8 cellular contexts compared by ENCODE assay signal in genomic region chr11:102317099-102317767, GRCh38. TPM values are rescaled to one million over a fixed set of nuclear protein-coding genes. Genes with fewer than 3 reads are reported as not detected.
A peak's percentile ranks its signal among the peaks of the same experiment; 100 is the strongest.
DNase-seq lines count a peak whose midpoint lies in the region; ATAC-seq and TF ChIP-seq lines count a peak whose summit lies in the region.

BIRC3 (plus strand) TSS chr11:102317484; CDS start chr11:102324510, 7,026 bp downstream.

- peak; percentile 83 for ATAC-seq in CD4-positive, alpha-beta T cell (ENCODE audit: poor library complexity)
- peak; percentile 75 for ATAC-seq in GM19438 (IDR thresholded peaks at IDR 0.05; ENCODE audit: low read depth, unreplicated experiment)
- ATAC-seq in HG03575 (IDR thresholded peaks at IDR 0.05; ENCODE audit: extremely low read depth, insufficient number of reproducible peaks, low FRiP score, unreplicated experiment) = peak; percentile 83

- POLR2A ChIA-PET in CD4-positive, alpha-beta T cell (lab: Charles Lee) = interaction anchor here (0.6 to 9.0 kb wide), 6 partner anchors 10 to 135 kb away, joined by 3 to 156 read pairs (median 20); no protein-coding TSS in a partner anchor

- no peaks in the 10 kb centered on the region for H3K9me3 ChIP-seq in CD4-positive, alpha-beta T cell (ENCODE audit: control insufficient read depth, low read length)
- no peaks in the 10 kb centered on the region for H3K9me3 ChIP-seq in endodermal cell (ENCODE audit: control insufficient read depth, low read length)

- H3K4me1 ChIP-seq in endodermal cell (ENCODE audit: control insufficient read depth, insufficient read depth, low read length) = no peaks in the 10 kb centered on the region

- peak within 1 kb of the TSS; percentile 95 for H3K27ac ChIP-seq in CD4-positive, alpha-beta T cell (ENCODE audit: low read depth, low read length)
- no peak within 1 kb of the TSS for H3K27ac ChIP-seq in endodermal cell (ENCODE audit: low read depth, low read length)

- intact Hi-C loops in CD4-positive, alpha-beta T cell (cut with DNase I, micrococcal nuclease) = loop anchor here in 1 of 2 experiments (1.0 kb wide), 4 partner anchors 11 to 49 kb away; no protein-coding TSS in a partner anchor

- no peaks in the 10 kb centered on the region for H3K27me3 Mint-ChIP-seq in CD4-positive, alpha-beta T cell
- peaks cover 27% of the 10 kb centered on the region for H3K27me3 Mint-ChIP-seq in endodermal cell (ENCODE audit: insufficient read depth)

- H3K4me3 ChIP-seq in endodermal cell (ENCODE audit: low read length) = peak within 1 kb of the TSS; percentile 74

- H3K27me3 ChIP-seq in CD4-positive, alpha-beta T cell (ENCODE audit: control insufficient read depth, insufficient read depth, low read length) = no peaks in the 10 kb centered on the region
- peaks cover 30% of the 10 kb centered on the region for H3K27me3 ChIP-seq in endodermal cell (ENCODE audit: control insufficient read depth, insufficient read depth, low read length, poor library complexity, severe bottlenecking)

- no peaks in the 10 kb centered on the region for H3K36me3 ChIP-seq in endodermal cell (ENCODE audit: control insufficient read depth, insufficient read depth, low read length)

- no peak within 1 kb of the TSS for H3K9ac ChIP-seq in endodermal cell (ENCODE audit: extremely low read depth, low read length, poor library complexity, severe bottlenecking)

- peak within 1 kb of the TSS; percentile 93 for H3K27ac Mint-ChIP-seq in CD4-positive, alpha-beta T cell
- no peak within 1 kb of the TSS for H3K27ac Mint-ChIP-seq in endodermal cell

- peak; percentile 34 for TF ChIP-seq CTCF in CD4-positive, alpha-beta T cell (IDR thresholded peaks at IDR 0.05)
- peak; percentile 48 for TF ChIP-seq CTCF in endodermal cell (conservative IDR thresholded peaks at IDR 0.05)

- peak within 1 kb of the TSS; percentile 97 for H3K4me3 Mint-ChIP-seq in CD4-positive, alpha-beta T cell
- H3K4me3 Mint-ChIP-seq in endodermal cell = peak within 1 kb of the TSS; percentile 64

- no peaks in the 10 kb centered on the region for H3K9me3 Mint-ChIP-seq in CD4-positive, alpha-beta T cell
- no peaks in the 10 kb centered on the region for H3K9me3 Mint-ChIP-seq in endodermal cell

- CTCF ChIA-PET in CD4-positive, alpha-beta T cell (lab: Charles Lee) = interaction anchor here (1.1 to 16.1 kb wide), 5 partner anchors 9 to 134 kb away, joined by 3 to 185 read pairs (median 19); no protein-coding TSS in a partner anchor

- peaks cover 45% of the 10 kb centered on the region for H3K36me3 Mint-ChIP-seq in CD4-positive, alpha-beta T cell (ENCODE audit: low read depth)
- H3K36me3 Mint-ChIP-seq in endodermal cell (ENCODE audit: low read depth) = no peaks in the 10 kb centered on the region

- DNase-seq in CD4-positive, alpha-beta T cell = peak; percentile 74 to 94 (median 85)
- peak; percentile 95 for DNase-seq in NK-92 treated with Interleukin-12 subunit alpha and Interleukin-12 subunit beta, amount 100 ng/mL, for 24 hours (lab: John Stamatoyannopoulos, UW)
- DNase-seq in activated CD8-positive, alpha-beta memory T cell treated with anti-CD3 and anti-CD28 coated beads for 4 hours (ENCODE audit: low read depth in 2 of 2) = peak; percentile 84 to 92
- DNase-seq in endodermal cell (peak; percentile 88), midbrain (lab: John Stamatoyannopoulos, UW) (peak; percentile 54)
- peak; percentile 76 to 80 for DNase-seq in stimulated activated CD8-positive, alpha-beta memory T cell treated with anti-CD3 and anti-CD28 coated beads, Interleukin-2, amount 100 ng/mL, for 1 hour (ENCODE audit: low read depth in 2 of 2)

- peaks cover 75% of the 10 kb centered on the region for H3K4me1 Mint-ChIP-seq in CD4-positive, alpha-beta T cell (ENCODE audit: low read depth)
- peaks cover 7% of the 10 kb centered on the region for H3K4me1 Mint-ChIP-seq in endodermal cell

- WGBS in endodermal cell (ENCODE audit: insufficient coverage in 1 of 2, insufficient read length in 1 of 2), 2 experiments = 20 to 52% methylated on average over 7 to 34 of the region's 34 CpGs

RNA-seq across cellular contexts. Expression of gene BIRC3, which starts in this region (rescaled TPM):
- total RNA-seq in CD4-positive, alpha-beta T cell = 100 to 1,000 TPM; 115 to 124 TPM
- total RNA-seq in endodermal cell = under 1 TPM; 0.04 to 0.07 TPM
- polyA plus RNA-seq in endodermal cell (2013, experiment 1 of 2) = 0.18 TPM
- 0.41 TPM for polyA plus RNA-seq in endodermal cell (2013, experiment 2 of 2)

Comparison
In these comparisons a context has a peak if more than half of its experiments do, and no peak if none do; other contexts are left out.
1. RNA of gene BIRC3 (total RNA-seq): 115 to 124 TPM in CD4-positive, alpha-beta T cell; 0.04 to 0.07 TPM in endodermal cell; every median in the first group is over 100 times any median in the second.
2. Peak in DNase-seq and H3K4me3 ChIP-seq in endodermal cell; RNA of the gene not detected or under 1 TPM.
3. Peak in every context shown above with its lines, with median percentiles within 50 percentile points of each other: ATAC-seq and DNase-seq.